8 cellular contexts compared by ENCODE assay signal in the genomic region with DNA sequence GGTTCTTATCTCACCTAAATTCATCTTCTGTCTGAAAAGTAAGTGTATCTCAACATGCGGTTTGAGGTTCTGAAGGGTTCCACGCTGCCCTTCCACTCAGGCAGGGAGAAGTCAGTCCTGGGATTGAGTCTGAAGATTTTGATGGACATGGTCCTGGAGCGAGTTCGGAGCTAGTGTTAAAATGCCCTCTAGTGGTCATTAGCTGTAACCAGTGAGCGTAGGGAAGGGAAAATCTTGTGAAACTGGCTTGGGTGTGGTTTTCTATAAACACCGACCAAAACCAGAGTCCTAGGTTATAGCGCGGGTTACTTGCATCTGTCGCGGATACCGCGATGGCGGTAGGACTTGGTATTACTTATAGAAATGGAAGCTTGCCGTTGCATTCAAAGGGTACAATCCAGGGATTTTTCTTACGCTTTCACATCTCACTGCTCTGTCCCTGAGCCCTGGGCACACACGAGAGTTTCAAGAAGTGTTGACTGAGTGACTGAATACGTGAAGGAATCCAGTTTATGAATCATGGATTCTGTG.
DNase-seq lines count a peak whose midpoint lies in the region; ATAC-seq, FAIRE-seq and TF ChIP-seq lines count a peak whose summit lies in the region.

No MANE protein-coding gene starts in this region.

- H3K27me3 Mint-ChIP-seq in astrocyte (ENCODE audit: low read depth, unreplicated experiment): peaks cover 6% of the 10 kb centered on the region
- peaks cover 26 to 28% of the 10 kb centered on the region in 2 donors for H3K27me3 Mint-ChIP-seq in stimulated activated naive B cell treated with anti-CD40 and anti-IgM and Interleukin-4, amounts not matched to agents 10 μg/mL and 1 μg/mL and 100 μg/mL, for 72 hours

- FAIRE-seq in astrocyte (lab: Jason Lieb, UNC): peak; percentile 70

- no peaks in the 10 kb centered on the region for H3K36me3 ChIP-seq in astrocyte (ENCODE audit: insufficient read depth, low read length)

- no peak overlapping the region for H3K27ac Mint-ChIP-seq in astrocyte (ENCODE audit: unreplicated experiment)
- no peak overlapping the region for H3K27ac Mint-ChIP-seq in stimulated activated naive B cell treated with anti-CD40 and anti-IgM and Interleukin-4, amounts not matched to agents 10 μg/mL and 1 μg/mL and 100 μg/mL, for 72 hours

- peaks cover 1% of the 10 kb centered on the region for H3K4me1 Mint-ChIP-seq in astrocyte (ENCODE audit: low read depth, unreplicated experiment)
- H3K4me1 Mint-ChIP-seq in stimulated activated naive B cell treated with anti-CD40 and anti-IgM and Interleukin-4, amounts not matched to agents 10 μg/mL and 1 μg/mL and 100 μg/mL, for 72 hours: peaks cover 0 to 7% of the 10 kb centered on the region in 2 donors

- H3K4me3 ChIP-seq in astrocyte (ENCODE audit: insufficient read depth, low read depth, low read length): peak overlapping the region; percentile 9

- DNase-seq in D341Med (ENCODE audit: low spot score): peak; percentile 72
- peak; percentile 28 for DNase-seq in NCI-H2196 treated with DMSO at 0.1 percent for 48 hours (lab: John Stamatoyannopoulos, UW; ENCODE audit: unreplicated experiment)
- DNase-seq in astrocyte (ENCODE audit: low read depth): peak; percentile 2
- DNase-seq in hippocampal formation (lab: John Stamatoyannopoulos, UW): peak; percentile 27 to 66
- DNase-seq in stimulated activated naive B cell treated with anti-CD40 and anti-IgM and Interleukin-4, amounts not matched to agents 10 μg/mL and 1 μg/mL and 100 μg/mL, for 72 hours: no peak
- DNase-seq in stimulated activated CD4-positive, alpha-beta T cell treated with anti-CD3 and anti-CD28 coated beads, Interleukin-15, amount 100 ng/mL, for 24 hours: no peak

- no peaks in the 10 kb centered on the region for H3K79me2 ChIP-seq in astrocyte (ENCODE audit: insufficient read depth, low read length)

- peak overlapping the region; percentile 81 for H3K4me2 ChIP-seq in astrocyte (ENCODE audit: low read length)

- no peaks in the 10 kb centered on the region for H3K27me3 ChIP-seq in astrocyte (ENCODE audit: insufficient read depth, low read length)

- ATAC-seq in GM19324 (IDR thresholded peaks at IDR 0.05; ENCODE audit: low FRiP score, unreplicated experiment): peak; percentile 75
- ATAC-seq in HG03139 (IDR thresholded peaks at IDR 0.05; ENCODE audit: unreplicated experiment): peak; percentile 82
- ATAC-seq in stimulated activated naive B cell treated with anti-CD40 and anti-IgM and Interleukin-4, amounts not matched to agents 10 μg/mL and 1 μg/mL and 100 μg/mL, for 72 hours (replicated peaks): peak; percentile 80

- no peak overlapping the region for H3K27ac ChIP-seq in astrocyte (ENCODE audit: low read depth, low read length)

- H3K4me1 ChIP-seq in astrocyte (ENCODE audit: insufficient read depth, low read length): no peaks in the 10 kb centered on the region

- no peaks in the 10 kb centered on the region for H3K9me3 ChIP-seq in astrocyte (ENCODE audit: insufficient read depth, low read depth, low read length)

- H2AFZ ChIP-seq in astrocyte (ENCODE audit: low read depth, low read length): peak overlapping the region; percentile 62

- H4K20me1 ChIP-seq in astrocyte (ENCODE audit: insufficient read depth, low read length): no peaks in the 10 kb centered on the region

- peak overlapping the region; percentile 30 for H3K4me3 Mint-ChIP-seq in astrocyte (ENCODE audit: unreplicated experiment)
- no peak overlapping the region for H3K4me3 Mint-ChIP-seq in stimulated activated naive B cell treated with anti-CD40 and anti-IgM and Interleukin-4, amounts not matched to agents 10 μg/mL and 1 μg/mL and 100 μg/mL, for 72 hours

- H3K9me3 Mint-ChIP-seq in astrocyte (ENCODE audit: unreplicated experiment): no peaks in the 10 kb centered on the region
- no peaks in the 10 kb centered on the region for H3K9me3 Mint-ChIP-seq in stimulated activated naive B cell treated with anti-CD40 and anti-IgM and Interleukin-4, amounts not matched to agents 10 μg/mL and 1 μg/mL and 100 μg/mL, for 72 hours

- H3K9ac ChIP-seq in astrocyte (ENCODE audit: low read length): no peak overlapping the region

- H3K36me3 Mint-ChIP-seq in astrocyte (ENCODE audit: low read depth, unreplicated experiment): no peaks in the 10 kb centered on the region
- H3K36me3 Mint-ChIP-seq in stimulated activated naive B cell treated with anti-CD40 and anti-IgM and Interleukin-4, amounts not matched to agents 10 μg/mL and 1 μg/mL and 100 μg/mL, for 72 hours: no peaks in the 10 kb centered on the region

- peak; percentile 67 for TF ChIP-seq CTCF in astrocyte (IDR thresholded peaks at IDR 0.05; ENCODE audit: insufficient read depth, low read depth, low read length)

Comparison
In these comparisons a context has a peak if more than half of its experiments do, and no peak if none do; other contexts are left out.
1. DNase-seq: peak in D341Med (single experiment), NCI-H2196 treated with DMSO at 0.1 percent for 48 hours (single experiment), astrocyte (single experiment) and hippocampal formation (2 of 2); none in stimulated activated naive B cell treated with anti-CD40 and anti-IgM and Interleukin-4, amounts not matched to agents 10 μg/mL and 1 μg/mL and 100 μg/mL, for 72 hours (single experiment) and stimulated activated CD4-positive, alpha-beta T cell treated with anti-CD3 and anti-CD28 coated beads, Interleukin-15, amount 100 ng/mL, for 24 hours (single experiment).
2. Peak in every context shown above with its lines, with median percentiles within 50 percentile points of each other: ATAC-seq.